ENCODE assay signal across 8 cellular contexts in genomic region chr5:179763215-179763945, GRCh38.
DNase-seq lines count a peak whose midpoint lies in the region; ATAC-seq and TF ChIP-seq lines count a peak whose summit lies in the region.

No MANE protein-coding gene starts in this region.

- H3K79me2 ChIP-seq in ACC112 (ENCODE audit: control insufficient read depth, insufficient read depth, low read length, unreplicated experiment), result peaks cover 52% of the 10 kb centered on the region
- H3K79me2 ChIP-seq in KMS-11 (ENCODE audit: insufficient read depth, low read depth), result peaks cover 13% of the 10 kb centered on the region; the same call in 1 of the 2 replicates

- H3K36me3 ChIP-seq in ACC112 (ENCODE audit: insufficient read depth, low read length), result no peaks in the 10 kb centered on the region
- no peaks in the 10 kb centered on the region for H3K36me3 ChIP-seq in KMS-11 (ENCODE audit: insufficient read depth)
- H3K36me3 ChIP-seq in brain microvascular endothelial cell (replicated peaks), result peaks cover 7% of the 10 kb centered on the region

- no peak overlapping the region for H2AFZ ChIP-seq in ACC112 (ENCODE audit: low read length, unreplicated experiment)
- no peak overlapping the region for H2AFZ ChIP-seq in KMS-11 (ENCODE audit: low read depth)

- H3K4me3 ChIP-seq in ACC112 (ENCODE audit: low read depth, low read length) (no peak overlapping the region), GM12865 (ENCODE audit: low read depth, low read length) (no peak overlapping the region), KMS-11 (IDR thresholded peaks at IDR 0.05; ENCODE audit: insufficient read depth, low read depth, low read length) (no peak overlapping the region), brain microvascular endothelial cell (ENCODE audit: low read depth, low read length) (no peak overlapping the region)

- no peak for ATAC-seq in HG02884 (IDR thresholded peaks at IDR 0.05; ENCODE audit: unreplicated experiment)

- H3K27me3 ChIP-seq in ACC112 (ENCODE audit: insufficient read depth, low read length) (no peaks in the 10 kb centered on the region), KMS-11 (ENCODE audit: insufficient read depth, low read depth) (no peaks in the 10 kb centered on the region), brain microvascular endothelial cell (replicated peaks) (no peaks in the 10 kb centered on the region)

- H3K4me2 ChIP-seq in KMS-11, result no peak overlapping the region

- peak; percentile 68 for DNase-seq in GM12865 (ENCODE audit: low read depth)
- DNase-seq in SW480 (ENCODE audit: low spot score), result peak; percentile 83
- peak; percentile 81 for DNase-seq in brain microvascular endothelial cell
- peak; percentile 85 for DNase-seq in islet precursor cell
- peak in 2 of 3 donors; percentile 23 to 35 for DNase-seq in stimulated activated CD4-positive, alpha-beta T cell treated with anti-CD3 and anti-CD28 coated beads, Interleukin-12 subunit alpha, Interleukin-12 subunit beta, amount 100 ng/mL, for 48 hours (ENCODE audit: low read depth in 2 of 3, low spot score in 1 of 3)

- H3K27ac ChIP-seq in ACC112 (ENCODE audit: low read depth, low read length), result peak overlapping the region; percentile 38
- no peak overlapping the region for H3K27ac ChIP-seq in KMS-11
- peak overlapping the region; percentile 51 for H3K27ac ChIP-seq in brain microvascular endothelial cell

- H3K4me1 ChIP-seq in ACC112 (ENCODE audit: control insufficient read depth, insufficient read depth, low read length, unreplicated experiment), result peaks cover 62% of the 10 kb centered on the region
- H3K4me1 ChIP-seq in KMS-11 (ENCODE audit: low read depth, poor library complexity, severe bottlenecking), result peaks cover 27% of the 10 kb centered on the region

- H4K20me1 ChIP-seq in KMS-11 (ENCODE audit: insufficient read depth), result no peaks in the 10 kb centered on the region

- no peak overlapping the region for H3K9ac ChIP-seq in KMS-11

- TF ChIP-seq CTCF in GM12865 (IDR thresholded peaks at IDR 0.05; ENCODE audit: insufficient read depth, low read depth, low read length, missing control alignments), result peak; percentile 77
- TF ChIP-seq CTCF in KMS-11 (conservative IDR thresholded peaks at IDR 0.05; ENCODE audit: low read depth, low read length), result peak; percentile 80
- peak; percentile 92 for TF ChIP-seq CTCF in brain microvascular endothelial cell (IDR thresholded peaks at IDR 0.05; ENCODE audit: low read depth, low read length, missing control alignments)

- in situ Hi-C loops in brain microvascular endothelial cell (cut with HindIII; ENCODE audit: low pct_ligation_motif_present, low sequenced_read_pairs), result no loop called here

Comparison
In these comparisons a context has a peak if more than half of its experiments do, and no peak if none do; other contexts are left out.
1. DNase-seq: peak in every context shown above with its lines; median percentile 85 in islet precursor cell; 83 in SW480; 81 in brain microvascular endothelial cell; 68 in GM12865; 29 in stimulated activated CD4-positive, alpha-beta T cell treated with anti-CD3 and anti-CD28 coated beads, Interleukin-12 subunit alpha, Interleukin-12 subunit beta, amount 100 ng/mL, for 48 hours.